ENCODE assay signal across 19 cellular contexts in genomic region chrX:11105080-11105479, GRCh38. TPM values are rescaled to one million over a fixed set of nuclear protein-coding genes. Genes with fewer than 3 reads are reported as not detected.
DNase-seq lines count a peak whose midpoint lies in the region; ATAC-seq and TF ChIP-seq lines count a peak whose summit lies in the region.
"Had no signal": no experiment of that assay in that cellular context is flagged by ENCODE, and none has a peak within 500 bp of the region (broad histone marks: within the 10 kb centered on the region; RNA-seq: fewer than 3 reads in every experiment).

No MANE protein-coding gene starts in this region.

- no peaks in the 10 kb centered on the region for H3K79me2 ChIP-seq in mammary epithelial cell (ENCODE audit: insufficient read depth, low read length)

- H3K27me3 ChIP-seq in IMR-90 (ENCODE audit: control insufficient read depth, insufficient read depth, low read length) = no peaks in the 10 kb centered on the region
- H3K27me3 ChIP-seq in mammary epithelial cell (ENCODE audit: insufficient read depth, low read length) = no peaks in the 10 kb centered on the region
- H3K27me3 ChIP-seq: testis had no signal

- H3K27ac ChIP-seq in IMR-90 (ENCODE audit: insufficient read depth, low read length) = no peak overlapping the region
- H3K27ac ChIP-seq in mammary epithelial cell (ENCODE audit: insufficient read depth, low read depth, low read length) = no peak overlapping the region
- H3K27ac ChIP-seq: PC-9, SK-N-MC, testis had no signal

- 0 out of 2 replicates have a peak, but pooled peaks cover under 1% of the 10 kb centered on the region for H3K4me1 ChIP-seq in IMR-90 (ENCODE audit: control insufficient read depth, insufficient read depth, low read length)
- H3K4me1 ChIP-seq in mammary epithelial cell (ENCODE audit: insufficient read depth, low read length) = peaks cover 6% of the 10 kb centered on the region
- H3K4me1 ChIP-seq: testis had no signal

- no peak for TF ChIP-seq CTCF in IMR-90 (conservative IDR thresholded peaks at IDR 0.05; ENCODE audit: low read depth, low read length)
- peak in 1 of 2 donors; percentile 18 for TF ChIP-seq CTCF in mammary epithelial cell (conservative IDR thresholded peaks at IDR 0.05 in 1 of 2, IDR thresholded peaks at IDR 0.05 in 1 of 2; ENCODE audit: extremely low read depth in 1 of 2, insufficient read depth in 1 of 2, low read depth in 1 of 2, low read length in 2 of 2)

- H2BK5ac ChIP-seq in IMR-90 (ENCODE audit: low read depth, low read length, poor library complexity, severe bottlenecking) = no peak overlapping the region

- in situ Hi-C loops in IMR-90 (cut with MboI; ENCODE audit: low sequenced_read_pairs) = no loop called here
- in situ Hi-C loops in mammary epithelial cell (cut with MboI; ENCODE audit: low sequenced_read_pairs in 2 of 2) = loop anchor here in 1 of 2 donors (25.0 kb wide), 1 partner anchor 918 kb away; no protein-coding TSS in a partner anchor

- H3K36me3 ChIP-seq in IMR-90 (ENCODE audit: control insufficient read depth, insufficient read depth, low read length) = no peaks in the 10 kb centered on the region
- H3K36me3 ChIP-seq in mammary epithelial cell (ENCODE audit: insufficient read depth, low read length) = no peaks in the 10 kb centered on the region

- H2BK120ac ChIP-seq in IMR-90 (ENCODE audit: low read depth, low read length) = no peak overlapping the region

- H2BK15ac ChIP-seq in IMR-90 (ENCODE audit: low read depth, low read length) = no peak overlapping the region

- H3K18ac ChIP-seq in IMR-90 (ENCODE audit: low read depth, low read length) = no peak overlapping the region

- H3K9me3 ChIP-seq in IMR-90 (ENCODE audit: control insufficient read depth, insufficient read depth, low read length) (no peaks in the 10 kb centered on the region), mammary epithelial cell (replicated peaks; ENCODE audit: insufficient read depth, low read length) (peaks cover 3% of the 10 kb centered on the region)
- H3K9me3 ChIP-seq: testis had no signal

- no peak overlapping the region for H2BK20ac ChIP-seq in IMR-90 (ENCODE audit: low read depth, low read length)

- peak; percentile 59 for DNase-seq in Daoy (ENCODE audit: low read depth)
- peak; percentile 54 for DNase-seq in IMR-90
- peak; percentile 64 for DNase-seq in mammary epithelial cell
- DNase-seq in iris pigment epithelial cell (ENCODE audit: low read depth) = peak; percentile 48
- DNase-seq in NCI-H1092 (lab: John Stamatoyannopoulos, UW) = no peak
- no peak for DNase-seq in NAMALWA (ENCODE audit: low spot score)
- DNase-seq: activated CD4-positive, alpha-beta T cell treated with anti-CD3 and anti-CD28 coated beads for 4 hours; activated CD8-positive, alpha-beta memory T cell treated with anti-CD3 and anti-CD28 coated beads, Interleukin-2, amount 50 U/mL, for 4 hours; aorta; DMS79; endodermal cell; left ventricle myocardium superior; NCI-H146; NCI-H82; PC-9; testis had no signal

- no peak overlapping the region for H3K4me2 ChIP-seq in IMR-90 (ENCODE audit: low read depth, low read length)
- H3K4me2 ChIP-seq in mammary epithelial cell (ENCODE audit: insufficient read depth, low read depth, low read length) = no peak overlapping the region
- H3K4me2 ChIP-seq: PC-9 had no signal

- no peak overlapping the region for H2AK5ac ChIP-seq in IMR-90 (ENCODE audit: low read depth, low read length)

- TF ChIP-seq POLR2A in IMR-90 (IDR thresholded peaks at IDR 0.05; ENCODE audit: low read depth, low read length) = no peak

- H3K4ac ChIP-seq in IMR-90 (ENCODE audit: low read depth, low read length) = no peak overlapping the region

- no peak for TF ChIP-seq RAD21 in IMR-90 (IDR thresholded peaks at IDR 0.05; ENCODE audit: low read length)

- H3K56ac ChIP-seq in IMR-90 (ENCODE audit: extremely low read depth, insufficient read depth, low read length) = no peak overlapping the region

- H3K9me1 ChIP-seq in IMR-90 (ENCODE audit: insufficient read depth, low read length) = no peaks in the 10 kb centered on the region

- no peak overlapping the region for H3K14ac ChIP-seq in IMR-90 (replicated peaks; ENCODE audit: low read depth, low read length)

- no peak overlapping the region for H2AFZ ChIP-seq in IMR-90 (replicated peaks; ENCODE audit: low read length, poor library complexity)
- no peak overlapping the region for H2AFZ ChIP-seq in mammary epithelial cell (ENCODE audit: low read depth, low read length)
- H2AFZ ChIP-seq: PC-9 had no signal

- intact Hi-C loops in IMR-90 (cut with micrococcal nuclease) (no loop called here), mammary epithelial cell (cut with micrococcal nuclease) (no loop called here)

- CTCF ChIA-PET in IMR-90 (lab: Yijun Ruan, JAX) (no interaction called here), mammary epithelial cell (lab: Charles Lee; ENCODE audit: low non-redundant PET) (interaction anchor here (0.5 kb wide), 1 partner anchor 1772 kb away, joined by 7 read pairs; no protein-coding TSS in a partner anchor)

- H3K4me3 ChIP-seq in IMR-90 (ENCODE audit: insufficient read depth, low read depth, low read length) (no peak overlapping the region), mammary epithelial cell (replicated peaks in 1 of 3; ENCODE audit: insufficient read depth in 1 of 3, low read depth in 2 of 3, low read length in 3 of 3) (no peak overlapping the region)
- H3K4me3 ChIP-seq: PC-9, SK-N-MC, testis had no signal

- H4K20me1 ChIP-seq in IMR-90 (ENCODE audit: insufficient read depth, low read length) = no peaks in the 10 kb centered on the region
- H4K20me1 ChIP-seq in mammary epithelial cell (ENCODE audit: insufficient read depth, low read length) = no peaks in the 10 kb centered on the region

- WGBS in IMR-90 (ENCODE audit: extremely low coverage in 2 of 2, insufficient read length in 1 of 2), 2 experiments = no CpG with 5 or more reads among the region's 4 CpGs
- 60% methylated on average over 4 of the region's 4 CpGs for WGBS in mammary epithelial cell (ENCODE audit: low coverage, missing lambda C conversion rate)

- POLR2A ChIA-PET in IMR-90 (lab: Charles Lee; ENCODE audit: unreplicated experiment) = no interaction called here

- H4K5ac ChIP-seq in IMR-90 (ENCODE audit: low read depth, low read length) = no peak overlapping the region

- dilution Hi-C loops in IMR-90 (cut with HindIII; ENCODE audit: low sequenced_read_pairs, unreplicated experiment) (no loop called here), mammary epithelial cell (cut with HindIII; ENCODE audit: low sequenced_read_pairs) (no loop called here)

- no peak for ATAC-seq in IMR-90 (ENCODE audit: low read depth)
- ATAC-seq in GM21367 (IDR thresholded peaks at IDR 0.05; ENCODE audit: unreplicated experiment) = no peak
- ATAC-seq in GM19395 (IDR thresholded peaks at IDR 0.05; ENCODE audit: unreplicated experiment) = no peak
- ATAC-seq: left ventricle myocardium superior had no signal

- H4K8ac ChIP-seq in IMR-90 (ENCODE audit: low read depth in 2 of 2, low read length in 2 of 2) = no peak overlapping the region

- H3K9ac ChIP-seq in IMR-90 (ENCODE audit: low read depth, low read length) (no peak overlapping the region), mammary epithelial cell (ENCODE audit: insufficient read depth, low read length) (no peak overlapping the region)

- H3K79me1 ChIP-seq in IMR-90 (ENCODE audit: low read depth in 1 of 2, low read length in 2 of 2) = 0 out of 4 replicates have a peak, but pooled peaks cover 0 to under 1% of the 10 kb centered on the region in 2 experiments

- H4K91ac ChIP-seq in IMR-90 (ENCODE audit: insufficient read depth, low read depth, low read length) = no peak overlapping the region

- no peak overlapping the region for H2AK9ac ChIP-seq in IMR-90 (replicated peaks; ENCODE audit: low read depth, low read length, poor library complexity)

- no peak overlapping the region for H3K23ac ChIP-seq in IMR-90 (ENCODE audit: low read depth, low read length)

- BruUV-seq in IMR-90 (replicated peaks; lab: Mats Ljungman, UMichigan) = no TSS peak
- BruUV-seq in mammary epithelial cell (replicated peaks; lab: Mats Ljungman, UMichigan) = no TSS peak

TF ChIP-seq in IMR-90, 13 proteins besides CTCF, POLR2A, EP300 and RAD21 (continues in another document):
- TF ChIP-seq MXI1 (IDR thresholded peaks at IDR 0.05; ENCODE audit: borderline replicate concordance, low read depth, low read length) (no peak), BHLHE40 (IDR thresholded peaks at IDR 0.05; ENCODE audit: low read depth, low read length) (no peak), ELK1 (IDR thresholded peaks at IDR 0.05; ENCODE audit: borderline replicate concordance, low read depth, low read length) (no peak), USF2 (IDR thresholded peaks at IDR 0.05; ENCODE audit: low read depth, low read length) (no peak), MAZ (IDR thresholded peaks at IDR 0.05; ENCODE audit: borderline replicate concordance, low read depth, low read length) (no peak), RCOR1 (IDR thresholded peaks at IDR 0.05; ENCODE audit: insufficient replicate concordance, low read length) (no peak), CEBPB (IDR thresholded peaks at IDR 0.05; ENCODE audit: low read depth, low read length) (no peak), MAFK (IDR thresholded peaks at IDR 0.05; ENCODE audit: low read depth, low read length) (no peak), NFE2L2 (IDR thresholded peaks at IDR 0.05; ENCODE audit: low read depth, low read length) (no peak), SMC3 (IDR thresholded peaks at IDR 0.05; ENCODE audit: low read depth, low read length) (no peak)

RNA-seq across cellular contexts. Expression of gene HCCS, which starts 6.1 kb away (rescaled TPM):
- total RNA-seq in Daoy (2014; rRNA removed; shearing (Covaris generic)) = 33.5 and 40.1 TPM in 2 replicates
- total RNA-seq in IMR-90 (2012; rRNA removed) = 24.0 and 35.8 TPM in 2 replicates
- polyA plus RNA-seq in IMR-90 (2012; rRNA removed) = 26.5 and 28.6 TPM in 2 replicates
- 9.4 and 12.1 TPM in 2 replicates for polyA plus RNA-seq in IMR-90 (2012; cell fraction: cytosol; rRNA removed)
- polyA plus RNA-seq in IMR-90 (2012; cell fraction: nucleus; rRNA removed; ENCODE audit: low replicate concordance) = 2.3 and 9.4 TPM in 2 replicates
- total RNA-seq in mammary epithelial cell = 10 to 100 TPM; 25.8 to 42.2 TPM
- polyA plus RNA-seq in mammary epithelial cell = 29.2 TPM
- 17.0 TPM for polyA minus RNA-seq in mammary epithelial cell

Comparison
In these comparisons a context has a peak if more than half of its experiments do, and no peak if none do; other contexts are left out.
1. DNase-seq: peak in Daoy (single experiment), IMR-90 (single experiment), mammary epithelial cell (single experiment) and iris pigment epithelial cell (single experiment); none in NCI-H1092 (single experiment) and NAMALWA (single experiment).